ENCODE assay signal across 9 cellular contexts in the genomic region with DNA sequence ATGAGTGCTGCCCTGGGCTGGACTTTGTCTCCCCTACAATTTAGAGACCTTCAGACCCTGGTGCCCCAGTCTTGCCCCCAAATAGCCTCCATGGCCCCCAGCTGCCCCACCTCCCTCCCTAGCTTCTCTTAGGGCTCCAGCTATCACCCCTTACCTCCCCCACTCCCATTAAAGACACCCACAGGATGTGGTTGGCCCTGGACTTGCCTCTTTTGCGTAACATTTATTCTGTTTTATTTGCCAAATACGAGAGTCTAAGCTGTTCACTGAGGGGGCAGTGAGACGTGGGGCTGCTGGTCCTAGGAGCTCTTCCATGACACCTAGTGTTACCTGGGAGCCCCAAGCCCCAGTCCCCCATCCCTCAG. TPM values are rescaled to one million over a fixed set of nuclear protein-coding genes. Genes with fewer than 3 reads are reported as not detected.
A peak's percentile ranks its signal among the peaks of the same experiment; 100 is the strongest.
DNase-seq lines count a peak whose midpoint lies in the region; ATAC-seq, FAIRE-seq and TF ChIP-seq lines count a peak whose summit lies in the region.
"Had no signal": no experiment of that assay in that cellular context is flagged by ENCODE, and none has a peak within 500 bp of the region (broad histone marks: within the 10 kb centered on the region; RNA-seq: fewer than 3 reads in every experiment).

No MANE protein-coding gene starts in this region.

- CTCF ChIA-PET in OCI-LY7 (lab: Charles Lee; ENCODE audit: unreplicated experiment), result interaction anchor here (1.4 kb wide), 1 partner anchor 8 kb away, joined by 8 read pairs; no protein-coding TSS in a partner anchor

- peaks cover 47 to 49% of the 10 kb centered on the region in 2 donors for H3K4me1 Mint-ChIP-seq in natural killer cell treated with Interleukin-12 subunit alpha and Interleukin-12 subunit beta and Interleukin-15 and Interleukin-18, amount 100 ng/mL, for 72 hours (ENCODE audit: low read depth in 2 of 2)

- H3K27me3 ChIP-seq in GM06990 (replicated peaks; ENCODE audit: control insufficient read depth, insufficient read depth, low read length), result no peaks in the 10 kb centered on the region
- no peaks in the 10 kb centered on the region for H3K27me3 ChIP-seq in bronchial epithelial cell (ENCODE audit: control insufficient read depth, insufficient read depth, low read length)

- H3K4me3 Mint-ChIP-seq in natural killer cell treated with Interleukin-12 subunit alpha and Interleukin-12 subunit beta and Interleukin-15 and Interleukin-18, amount 100 ng/mL, for 72 hours, result peak overlapping the region; percentile 90

- ATAC-seq in natural killer cell treated with Interleukin-12 subunit alpha and Interleukin-12 subunit beta and Interleukin-15 and Interleukin-18, amount 100 ng/mL, for 72 hours, result peak; percentile 35 to 52
- no peak for ATAC-seq in GM18861 (IDR thresholded peaks at IDR 0.05; ENCODE audit: unreplicated experiment)

- H3K4me2 ChIP-seq in OCI-LY7 (ENCODE audit: low read length), result peak overlapping the region; percentile 97

- peak overlapping the region; percentile 78 for H3K27ac ChIP-seq in OCI-LY7 (ENCODE audit: low read depth, low read length, poor library complexity, severe bottlenecking)
- H3K27ac ChIP-seq: SK-N-MC had no signal

- H3K9me2 ChIP-seq in OCI-LY7 (ENCODE audit: insufficient read depth, low read length), result no peaks in the 10 kb centered on the region

- peaks cover 44% of the 10 kb centered on the region for H3K4me1 ChIP-seq in OCI-LY7 (ENCODE audit: insufficient read depth, low read length, poor library complexity, severe bottlenecking)

- H3K79me2 ChIP-seq in OCI-LY7 (ENCODE audit: insufficient read depth, low read depth, low read length), result peaks cover 54% of the 10 kb centered on the region

- H3K36me3 ChIP-seq in GM06990 (ENCODE audit: control insufficient read depth, insufficient read depth, low read length) (peaks cover 66% of the 10 kb centered on the region), OCI-LY7 (ENCODE audit: insufficient read depth, low read length) (peaks cover 79% of the 10 kb centered on the region), bronchial epithelial cell (ENCODE audit: control insufficient read depth, insufficient read depth, low read length) (peaks cover 62% of the 10 kb centered on the region)

- no peaks in the 10 kb centered on the region for H3K9me3 ChIP-seq in OCI-LY7 (ENCODE audit: low read length)

- BruUV-seq in OCI-LY7 (replicated peaks; lab: Mats Ljungman, UMichigan), result no TSS peak

- no peak for FAIRE-seq in bronchial epithelial cell (lab: Jason Lieb, UNC)

- H4K20me1 ChIP-seq in OCI-LY7 (ENCODE audit: insufficient read depth, low read length), result peaks cover 9% of the 10 kb centered on the region; the same call in 1 of the 2 replicates

- DNase-seq in GM06990 (ENCODE audit: extremely low read depth, insufficient read length), result no peak
- DNase-seq in OCI-LY7 (ENCODE audit: low spot score), result peak; percentile 35
- DNase-seq in bronchial epithelial cell (ENCODE audit: low read depth), result peak; percentile 65
- DNase-seq in natural killer cell treated with Interleukin-12 subunit alpha and Interleukin-12 subunit beta and Interleukin-15 and Interleukin-18, amount 100 ng/mL, for 72 hours (ENCODE audit: low spot score), result peak; percentile 84
- DNase-seq in islet precursor cell, result no peak
- no peak for DNase-seq in SK-N-DZ (ENCODE audit: low spot score)
- no peak for DNase-seq in ureter (ENCODE audit: low spot score)

- H3K9me3 Mint-ChIP-seq in natural killer cell treated with Interleukin-12 subunit alpha and Interleukin-12 subunit beta and Interleukin-15 and Interleukin-18, amount 100 ng/mL, for 72 hours, result no peaks in the 10 kb centered on the region

- no peak overlapping the region for H2AFZ ChIP-seq in OCI-LY7 (ENCODE audit: low read length)

- TF ChIP-seq CTCF in GM06990 (IDR thresholded peaks at IDR 0.05; ENCODE audit: insufficient read depth, low read length, poor library complexity, severe bottlenecking) (no peak), OCI-LY7 (conservative IDR thresholded peaks at IDR 0.05; ENCODE audit: low read length) (0 out of 2 replicates have a peak, but pooled peaks have one; percentile 31), bronchial epithelial cell (IDR thresholded peaks at IDR 0.05; ENCODE audit: insufficient read depth, low read length, severe bottlenecking) (no peak)

- H3K27ac Mint-ChIP-seq in natural killer cell treated with Interleukin-12 subunit alpha and Interleukin-12 subunit beta and Interleukin-15 and Interleukin-18, amount 100 ng/mL, for 72 hours, result peak overlapping the region; percentile 99

- POLR2A ChIA-PET in OCI-LY7 (lab: Charles Lee), result interaction anchor here (1.0 kb wide), 2 partner anchors 9 to 34 kb away, joined by 5 read pairs; no protein-coding TSS in a partner anchor

- H3K27me3 Mint-ChIP-seq in natural killer cell treated with Interleukin-12 subunit alpha and Interleukin-12 subunit beta and Interleukin-15 and Interleukin-18, amount 100 ng/mL, for 72 hours, result no peaks in the 10 kb centered on the region

- intact Hi-C loops in OCI-LY7 (cut with micrococcal nuclease; ENCODE audit: unreplicated experiment), result no loop called here

- H3K4me3 ChIP-seq in GM06990 (replicated peaks; ENCODE audit: low read depth, low read length) (peak overlapping the region; percentile 82), OCI-LY7 (ENCODE audit: low read depth, low read length, poor library complexity, severe bottlenecking) (peak overlapping the region; percentile 78), bronchial epithelial cell (ENCODE audit: low read depth, low read length) (peak overlapping the region; percentile 80)
- H3K4me3 ChIP-seq: SK-N-MC had no signal

- H3K36me3 Mint-ChIP-seq in natural killer cell treated with Interleukin-12 subunit alpha and Interleukin-12 subunit beta and Interleukin-15 and Interleukin-18, amount 100 ng/mL, for 72 hours, result peaks cover 34% of the 10 kb centered on the region

RNA-seq across cellular contexts. Expression of a gene that starts 4.5 kb away (rescaled TPM):
- 11.2 and 20.7 TPM in 2 replicates for total RNA-seq in OCI-LY7 (2014; rRNA removed; shearing (Covaris generic))
- total RNA-seq in OCI-LY7 (2022) (9.8 and 11.5 TPM in 2 replicates), bronchial epithelial cell (14.2 and 24.2 TPM in 2 replicates), ureter (56.6 TPM)
- total RNA-seq in natural killer cell treated with Interleukin-12 subunit alpha and Interleukin-12 subunit beta and Interleukin-15 and Interleukin-18, amount 100 ng/mL, for 72 hours, result 100 to 1,000 TPM; 109 to 198 TPM
- 0.95 and 1.2 TPM in 2 replicates for polyA plus RNA-seq in SK-N-DZ (2014; cell fraction: cytosol; rRNA removed)
- polyA plus RNA-seq in SK-N-DZ (2014; cell fraction: nucleus; rRNA removed), result 1.9 and 2.5 TPM in 2 replicates

RNA-seq across cellular contexts. Expression of a gene that starts 35.7 kb away (rescaled TPM):
- 74.3 and 121 TPM in 2 replicates for total RNA-seq in OCI-LY7 (2014; rRNA removed; shearing (Covaris generic))
- total RNA-seq in OCI-LY7 (2022) (69.8 and 73.8 TPM in 2 replicates), bronchial epithelial cell (50.1 and 74.5 TPM in 2 replicates), ureter (60.7 TPM)
- 10 to 100 TPM; 49.2 to 53.2 TPM for total RNA-seq in natural killer cell treated with Interleukin-12 subunit alpha and Interleukin-12 subunit beta and Interleukin-15 and Interleukin-18, amount 100 ng/mL, for 72 hours
- polyA plus RNA-seq in SK-N-DZ (2014; cell fraction: cytosol; rRNA removed), result 105 and 117 TPM in 2 replicates
- polyA plus RNA-seq in SK-N-DZ (2014; cell fraction: nucleus; rRNA removed), result 63.0 and 96.6 TPM in 2 replicates

Comparison
In these comparisons a context has a peak if more than half of its experiments do, and no peak if none do; other contexts are left out.
1. DNase-seq: peak in OCI-LY7 (single experiment), bronchial epithelial cell (single experiment) and natural killer cell treated with Interleukin-12 subunit alpha and Interleukin-12 subunit beta and Interleukin-15 and Interleukin-18, amount 100 ng/mL, for 72 hours (single experiment); none in GM06990 (single experiment), islet precursor cell (single experiment), SK-N-DZ (single experiment) and ureter (single experiment).
2. Peak in every context shown above with its lines, with median percentiles within 50 percentile points of each other: H3K4me3 ChIP-seq.